ENCODE assay signal across 20 cellular contexts in genomic region chr11:14185461-14185860, GRCh38.
DNase-seq lines count a peak whose midpoint lies in the region; ATAC-seq, FAIRE-seq and TF ChIP-seq lines count a peak whose summit lies in the region.
"Had no signal": no experiment of that assay in that cellular context is flagged by ENCODE, and none has a peak within 500 bp of the region (broad histone marks: within the 10 kb centered on the region; RNA-seq: fewer than 3 reads in every experiment).

No MANE protein-coding gene starts in this region.

- no peaks in the 10 kb centered on the region for H3K27me3 ChIP-seq in right lobe of liver
- H3K27me3 ChIP-seq in HepG2 (ENCODE audit: control insufficient read depth in 1 of 2, insufficient read depth in 2 of 2, low read length in 2 of 2) = no peaks in the 10 kb centered on the region
- H3K27me3 ChIP-seq: BLaER1 treated with 17β-estradiol and CSF1 and Interleukin-3, amounts not matched to agents 10 nM and 100 nM had no signal

- TF ChIP-seq EP300 in HepG2 (IDR thresholded peaks at IDR 0.05; ENCODE audit: low read depth in 2 of 2, low read length in 2 of 2) = no peak
- TF ChIP-seq EP300 in HepG2 (CRISPR knock-in tag; IDR thresholded peaks at IDR 0.05; ENCODE audit: borderline replicate concordance) = no peak

- POLR2A ChIA-PET in HepG2 (lab: Yijun Ruan, JAX) = no interaction called here

- H4K20me1 ChIP-seq in HepG2 (ENCODE audit: insufficient read depth, low read length) = no peaks in the 10 kb centered on the region
- H4K20me1 ChIP-seq: BLaER1 treated with 17β-estradiol and CSF1 and Interleukin-3, amounts not matched to agents 10 nM and 100 nM had no signal

- no peak for TF ChIP-seq POLR2A in right lobe of liver (IDR thresholded peaks at IDR 0.05)
- TF ChIP-seq POLR2A in HepG2 (IDR thresholded peaks at IDR 0.05; ENCODE audit: insufficient read depth in 1 of 2, low read depth in 2 of 2, low read length in 2 of 2) = no peak

- H3K4me2 ChIP-seq in HepG2 (ENCODE audit: low read depth, low read length) = no peak overlapping the region
- H3K4me2 ChIP-seq: A549; BLaER1 treated with 17β-estradiol and CSF1 and Interleukin-3, amounts not matched to agents 10 nM and 100 nM had no signal

- H3K27ac ChIP-seq in right lobe of liver (no peak overlapping the region), HepG2 (ENCODE audit: extremely low read length, insufficient read depth, low read length) (no peak overlapping the region)
- H3K27ac ChIP-seq: 22Rv1; A549; BLaER1 treated with 17β-estradiol and CSF1 and Interleukin-3, amounts not matched to agents 10 nM and 100 nM; C4-2B had no signal

- TF ChIP-seq RAD21 in HepG2 (CRISPR knock-in tag; IDR thresholded peaks at IDR 0.05) = no peak

- intact Hi-C loops in right lobe of liver (cut with DNase I) (no loop called here), HepG2 (cut with micrococcal nuclease; ENCODE audit: unreplicated experiment) (no loop called here), posterior cingulate gyrus (cut with DNase I) (no loop called here)

- no CpG with 5 or more reads among the region's 1 CpG for WGBS in right lobe of liver (ENCODE audit: insufficient coverage, low coverage, low lambda C conversion rate, missing lambda C conversion rate)
- WGBS in HepG2 (ENCODE audit: low lambda C conversion rate) = 0% methylated on average over 1 of the region's 1 CpG

- peak in 3 of 4 donors; percentile 21 to 56 (median 37) for ATAC-seq in right lobe of liver
- ATAC-seq in HepG2 = no peak
- ATAC-seq in left lobe of liver = peak; percentile 61
- ATAC-seq in GM19467 (IDR thresholded peaks at IDR 0.05; ENCODE audit: unreplicated experiment) = no peak
- ATAC-seq: A549; CD8-positive, alpha-beta T cell had no signal

- H2AFZ ChIP-seq in HepG2 (ENCODE audit: low read length) = no peak overlapping the region

- in situ Hi-C loops in HepG2 (cut with HindIII; ENCODE audit: extremely low pct_ligation_motif_present, low pct_unique_long_range_greater_than_20kb) = no loop called here

- H3K9me3 ChIP-seq in right lobe of liver (no peaks in the 10 kb centered on the region), HepG2 (ENCODE audit: low read length) (no peaks in the 10 kb centered on the region)
- H3K9me3 ChIP-seq: A549, Caco-2 had no signal

- H3K79me2 ChIP-seq in HepG2 (ENCODE audit: insufficient read depth, low read length) = no peaks in the 10 kb centered on the region

- no peak for FAIRE-seq in HepG2 (lab: Jason Lieb, UNC)
- FAIRE-seq: A549, D721Med, G401.6, GM12891, GM19239 had no signal

- H3K4me3 ChIP-seq in right lobe of liver (no peak overlapping the region), HepG2 (replicated peaks in 1 of 3; ENCODE audit: insufficient read depth in 1 of 3, low read depth in 2 of 3, low read length in 3 of 3) (no peak overlapping the region)
- H3K4me3 ChIP-seq: A549; BLaER1 treated with 17β-estradiol and CSF1 and Interleukin-3, amounts not matched to agents 10 nM and 100 nM had no signal

- BruUV-seq in HepG2 (replicated peaks; lab: Mats Ljungman, UMichigan) = no TSS peak

- DNase-seq in right lobe of liver (no peak), HepG2 (ENCODE audit: low spot score) (no peak), left lobe of liver (ENCODE audit: low spot score) (no peak), posterior cingulate gyrus (no peak)
- DNase-seq: AML-193; Caco-2; Calu3; CD4-positive, alpha-beta T cell; CD8-positive, alpha-beta T cell; DMS79 treated with DMSO at 0.1 percent for 48 hours; GF-D8 had no signal

- H3K9ac ChIP-seq in HepG2 (ENCODE audit: insufficient read depth, low read depth, low read length) = no peak overlapping the region
- H3K9ac ChIP-seq: BLaER1 treated with 17β-estradiol and CSF1 and Interleukin-3, amounts not matched to agents 10 nM and 100 nM had no signal

- H3K4me1 ChIP-seq in right lobe of liver = peaks cover 0 to 19% (median 3%) of the 10 kb centered on the region in 4 donors
- no peaks in the 10 kb centered on the region for H3K4me1 ChIP-seq in HepG2 (ENCODE audit: insufficient read depth, low read length)
- H3K4me1 ChIP-seq: A549, Caco-2 had no signal

- H3K36me3 ChIP-seq in right lobe of liver (no peaks in the 10 kb centered on the region), HepG2 (replicated peaks in 1 of 2; ENCODE audit: control insufficient read depth in 1 of 2, insufficient read depth in 2 of 2, low read length in 2 of 2) (no peaks in the 10 kb centered on the region)
- H3K36me3 ChIP-seq: BLaER1 treated with 17β-estradiol and CSF1 and Interleukin-3, amounts not matched to agents 10 nM and 100 nM had no signal

- CTCF ChIA-PET in HepG2 (lab: Yijun Ruan, JAX; ENCODE audit: low intra/inter-chr PET ratio, low total read pairs) = no interaction called here

- TF ChIP-seq CTCF in right lobe of liver (IDR thresholded peaks at IDR 0.05) = no peak
- TF ChIP-seq CTCF in HepG2 (CRISPR knock-in tag; IDR thresholded peaks at IDR 0.05) = no peak

TF ChIP-seq in HepG2, 621 proteins besides CTCF, POLR2A, EP300 and RAD21:
- TF ChIP-seq YY1 (IDR thresholded peaks at IDR 0.05; ENCODE audit: insufficient read depth, insufficient replicate concordance, low read depth, low read length) = no peak
- TF ChIP-seq SIN3B (IDR thresholded peaks at IDR 0.05; ENCODE audit: low read length) = no peak
- TF ChIP-seq PRDM15 (CRISPR knock-in tag; IDR thresholded peaks at IDR 0.05) = no peak
- TF ChIP-seq ZNF543 (CRISPR knock-in tag; IDR thresholded peaks at IDR 0.05) = no peak
- TF ChIP-seq HNF4G (IDR thresholded peaks at IDR 0.05; ENCODE audit: borderline replicate concordance, low read depth, low read length) = no peak
- no peak for TF ChIP-seq HNF4G (CRISPR knock-in tag; IDR thresholded peaks at IDR 0.05; ENCODE audit: borderline replicate concordance, low read depth)
- TF ChIP-seq IKZF5 (CRISPR knock-in tag; IDR thresholded peaks at IDR 0.05) = no peak
- TF ChIP-seq HNRNPUL1 (IDR thresholded peaks at IDR 0.05; ENCODE audit: low read depth, low read length) = no peak
- TF ChIP-seq ZNF530 (CRISPR knock-in tag; IDR thresholded peaks at IDR 0.05; ENCODE audit: low read depth) = no peak
- TF ChIP-seq ZNF136 (CRISPR knock-in tag; IDR thresholded peaks at IDR 0.05; ENCODE audit: low read depth) = no peak
- no peak for TF ChIP-seq ZBTB7B (CRISPR knock-in tag; IDR thresholded peaks at IDR 0.05)
- no peak for TF ChIP-seq SALL2 (CRISPR knock-in tag; IDR thresholded peaks at IDR 0.05)
- TF ChIP-seq SIN3A (IDR thresholded peaks at IDR 0.05; ENCODE audit: borderline replicate concordance, low read depth, low read length) = no peak
- no peak for TF ChIP-seq ATF1 (CRISPR knock-in tag; IDR thresholded peaks at IDR 0.05)
- no peak for TF ChIP-seq BATF2 (CRISPR knock-in tag; IDR thresholded peaks at IDR 0.05)
- no peak for TF ChIP-seq ZNF792 (CRISPR knock-in tag; IDR thresholded peaks at IDR 0.05)
- TF ChIP-seq ZNF383 (CRISPR knock-in tag; IDR thresholded peaks at IDR 0.05; ENCODE audit: borderline replicate concordance) = no peak
- no peak for TF ChIP-seq TCF12 (IDR thresholded peaks at IDR 0.05)
- TF ChIP-seq TCF12 (CRISPR knock-in tag; IDR thresholded peaks at IDR 0.05) = no peak

Comparison
In these comparisons a context has a peak if more than half of its experiments do, and no peak if none do; other contexts are left out.
1. ATAC-seq: peak in right lobe of liver (3 of 4) and left lobe of liver (single experiment); none in HepG2 (single experiment) and GM19467 (single experiment).